In genomic region chr1:235866207-235866912, GRCh38 we compare ENCODE assay signal across 8 cellular contexts. TPM values are rescaled to one million over a fixed set of nuclear protein-coding genes. Genes with fewer than 3 reads are reported as not detected.
DNase-seq lines count a peak whose midpoint lies in the region; ATAC-seq and TF ChIP-seq lines count a peak whose summit lies in the region.

Gene LYST (minus strand): TSS chr1:235866906. CDS start chr1:235830417, 36,489 bp downstream.

- peak within 1 kb of the TSS; percentile 69 to 86 for H3K4me3 ChIP-seq in uterus

- H3K27ac ChIP-seq in uterus: peak within 1 kb of the TSS; percentile 92 to 96

- H3K27me3 ChIP-seq in uterus: no peaks in the 10 kb centered on the region

- TF ChIP-seq POLR2A in uterus (IDR thresholded peaks at IDR 0.05): no peak

- no peaks in the 10 kb centered on the region for H3K36me3 ChIP-seq in uterus

- peak; percentile 43 for ATAC-seq in GM19452 (IDR thresholded peaks at IDR 0.05; ENCODE audit: unreplicated experiment)
- peak; percentile 34 for ATAC-seq in HG03469 (IDR thresholded peaks at IDR 0.05; ENCODE audit: unreplicated experiment)

- TF ChIP-seq CTCF in uterus (IDR thresholded peaks at IDR 0.05): peak in 3 of 4 experiments; percentile 20 to 53 (median 28)

- intact Hi-C loops in uterus (cut with DNase I; ENCODE audit: low total_unique reads): no loop called here

- H3K4me1 ChIP-seq in uterus: peaks cover 0 to 5% of the 10 kb centered on the region in 2 donors

- peak; percentile 55 for DNase-seq in COR-L47 (lab: John Stamatoyannopoulos, UW)
- DNase-seq in RPMI8226: peak; percentile 80
- DNase-seq in activated naive CD4-positive, alpha-beta T cell treated with Interleukin-2 at 50 U/mL for 16 hours: peak; percentile 62
- DNase-seq in globus pallidus (ENCODE audit: low spot score): peak; percentile 44
- peak; percentile 28 for DNase-seq in occipital lobe (lab: John Stamatoyannopoulos, UW)
- DNase-seq in uterus: peak; percentile 45 to 53

- H3K9me3 ChIP-seq in uterus: no peaks in the 10 kb centered on the region

RNA-seq across cellular contexts. Expression of gene LYST, which starts in this region (rescaled TPM):
- total RNA-seq in occipital lobe (69.7 TPM), uterus (10 to 100 TPM; 25.6 to 68.2 (median 32.9) TPM)

Comparison
In these comparisons a context has a peak if more than half of its experiments do, and no peak if none do; other contexts are left out.
1. Peak in every context shown above with its lines: DNase-seq, ATAC-seq, H3K4me3 ChIP-seq and H3K27ac ChIP-seq.
2. DNase-seq: peak in every context shown above with its lines; median percentile 80 in RPMI8226; 62 in activated naive CD4-positive, alpha-beta T cell treated with Interleukin-2 at 50 U/mL for 16 hours; 55 in COR-L47; 49 in uterus; 44 in globus pallidus; 28 in occipital lobe.